Comparison of ENCODE assay signal across 1 cellular context in the genomic region with DNA sequence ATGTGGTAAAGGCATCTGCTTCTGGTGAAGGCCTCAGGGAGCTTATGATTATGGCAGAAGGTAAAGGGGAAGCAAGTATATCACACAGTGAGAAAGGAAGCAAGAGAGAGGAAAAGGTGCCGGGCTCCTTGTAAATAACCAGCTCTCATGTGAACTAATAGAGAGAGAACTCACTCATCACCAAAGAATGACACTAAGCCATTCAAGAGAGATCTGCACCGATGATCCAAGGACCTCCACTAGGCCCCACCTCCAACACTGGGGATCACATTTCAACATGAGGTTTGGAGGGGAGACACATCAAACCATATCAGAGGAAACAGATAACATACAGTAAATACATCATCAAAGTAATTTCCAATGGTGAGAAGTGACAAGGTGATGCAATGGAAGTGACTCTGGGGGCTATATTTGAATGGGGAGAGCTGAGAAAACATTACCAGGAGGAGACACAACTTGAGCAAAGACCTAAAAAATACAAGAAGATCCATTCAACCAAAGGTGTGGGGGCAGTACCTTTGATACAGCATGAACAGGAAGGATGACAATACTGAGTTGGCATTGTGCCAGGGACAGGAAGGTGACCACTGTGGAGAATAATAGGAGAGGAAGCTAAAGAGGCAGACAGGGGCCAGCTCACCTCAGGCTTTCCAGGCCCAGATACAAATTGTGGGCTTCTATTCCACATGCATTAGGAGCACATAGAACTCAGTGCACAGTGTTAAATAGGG.
TF ChIP-seq lines count a peak whose summit lies in the region.

No MANE protein-coding gene starts in this region.

TF ChIP-seq in K562, 482 proteins besides CTCF, POLR2A, EP300 and RAD21 (continued from another document):
- TF ChIP-seq, protein P1, sequence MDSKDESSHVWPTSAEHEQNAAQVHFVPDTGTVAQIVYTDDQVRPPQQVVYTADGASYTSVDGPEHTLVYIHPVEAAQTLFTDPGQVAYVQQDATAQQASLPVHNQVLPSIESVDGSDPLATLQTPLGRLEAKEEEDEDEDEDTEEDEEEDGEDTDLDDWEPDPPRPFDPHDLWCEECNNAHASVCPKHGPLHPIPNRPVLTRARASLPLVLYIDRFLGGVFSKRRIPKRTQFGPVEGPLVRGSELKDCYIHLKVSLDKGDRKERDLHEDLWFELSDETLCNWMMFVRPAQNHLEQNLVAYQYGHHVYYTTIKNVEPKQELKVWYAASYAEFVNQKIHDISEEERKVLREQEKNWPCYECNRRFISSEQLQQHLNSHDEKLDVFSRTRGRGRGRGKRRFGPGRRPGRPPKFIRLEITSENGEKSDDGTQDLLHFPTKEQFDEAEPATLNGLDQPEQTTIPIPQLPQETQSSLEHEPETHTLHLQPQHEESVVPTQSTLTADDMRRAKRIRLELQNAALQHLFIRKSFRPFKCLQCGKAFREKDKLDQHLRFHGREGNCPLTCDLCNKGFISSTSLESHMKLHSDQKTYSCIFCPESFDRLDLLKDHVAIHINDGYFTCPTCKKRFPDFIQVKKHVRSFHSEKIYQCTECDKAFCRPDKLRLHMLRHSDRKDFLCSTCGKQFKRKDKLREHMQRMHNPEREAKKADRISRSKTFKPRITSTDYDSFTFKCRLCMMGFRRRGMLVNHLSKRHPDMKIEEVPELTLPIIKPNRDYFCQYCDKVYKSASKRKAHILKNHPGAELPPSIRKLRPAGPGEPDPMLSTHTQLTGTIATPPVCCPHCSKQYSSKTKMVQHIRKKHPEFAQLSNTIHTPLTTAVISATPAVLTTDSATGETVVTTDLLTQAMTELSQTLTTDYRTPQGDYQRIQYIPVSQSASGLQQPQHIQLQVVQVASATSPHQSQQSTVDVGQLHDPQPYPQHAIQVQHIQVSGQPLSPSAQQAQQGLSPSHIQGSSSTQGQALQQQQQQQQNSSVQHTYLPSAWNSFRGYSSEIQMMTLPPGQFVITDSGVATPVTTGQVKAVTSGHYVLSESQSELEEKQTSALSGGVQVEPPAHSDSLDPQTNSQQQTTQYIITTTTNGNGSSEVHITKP (IDR thresholded peaks at IDR 0.05; ENCODE audit: partially characterized antibody) = no peak
- TF ChIP-seq, protein P2, sequence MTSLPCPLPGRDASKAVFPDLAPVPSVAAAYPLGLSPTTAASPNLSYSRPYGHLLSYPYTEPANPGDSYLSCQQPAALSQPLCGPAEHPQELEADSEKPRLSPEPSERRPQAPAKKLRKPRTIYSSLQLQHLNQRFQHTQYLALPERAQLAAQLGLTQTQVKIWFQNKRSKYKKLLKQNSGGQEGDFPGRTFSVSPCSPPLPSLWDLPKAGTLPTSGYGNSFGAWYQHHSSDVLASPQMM (CRISPR knock-in tag; IDR thresholded peaks at IDR 0.05) = no peak
- TF ChIP-seq ZNF717 (CRISPR knock-in tag; IDR thresholded peaks at IDR 0.05) = no peak
- peak; percentile 96 for TF ChIP-seq NFIC (IDR thresholded peaks at IDR 0.05)
- TF ChIP-seq ZNF23 (CRISPR knock-in tag; IDR thresholded peaks at IDR 0.05) = no peak
- TF ChIP-seq, protein P3, sequence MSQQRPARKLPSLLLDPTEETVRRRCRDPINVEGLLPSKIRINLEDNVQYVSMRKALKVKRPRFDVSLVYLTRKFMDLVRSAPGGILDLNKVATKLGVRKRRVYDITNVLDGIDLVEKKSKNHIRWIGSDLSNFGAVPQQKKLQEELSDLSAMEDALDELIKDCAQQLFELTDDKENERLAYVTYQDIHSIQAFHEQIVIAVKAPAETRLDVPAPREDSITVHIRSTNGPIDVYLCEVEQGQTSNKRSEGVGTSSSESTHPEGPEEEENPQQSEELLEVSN (IDR thresholded peaks at IDR 0.05; ENCODE audit: borderline replicate concordance in 1 of 2, extremely low read depth in 1 of 2, insufficient read depth in 1 of 2, insufficient read length in 1 of 2, low read depth in 1 of 2, low read length in 1 of 2, poor library complexity in 1 of 2, severe bottlenecking in 1 of 2) = no peak
